2 cellular contexts compared by ENCODE assay signal in the genomic region with DNA sequence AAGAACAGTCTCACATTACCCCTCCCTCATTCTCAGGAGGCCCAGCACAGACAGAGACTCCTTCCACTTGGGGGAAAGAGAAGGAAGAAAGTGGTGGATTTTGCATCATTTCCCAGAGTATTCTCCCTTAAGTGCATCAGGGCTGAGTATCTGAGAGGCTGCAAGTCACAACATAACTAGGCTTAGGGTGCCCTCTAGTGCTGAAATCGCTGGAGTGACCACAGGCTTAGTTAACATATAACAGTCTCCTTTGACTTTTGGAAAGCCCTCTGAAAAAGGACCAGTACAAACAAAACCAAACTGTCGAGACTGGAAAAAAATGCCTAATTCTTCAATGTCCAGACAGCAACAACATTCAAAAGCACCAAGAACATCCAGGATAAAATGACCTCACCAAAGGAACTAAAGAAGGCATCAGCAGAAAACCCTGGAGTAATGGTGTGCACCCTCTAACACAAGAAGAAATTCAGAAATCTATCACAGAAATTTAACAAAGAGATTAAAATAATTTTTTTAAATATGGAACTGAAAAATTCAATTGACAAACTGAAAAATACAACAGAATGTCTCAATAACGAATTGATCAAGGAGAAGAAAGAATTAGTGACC.
A peak's percentile ranks its signal among the peaks of the same experiment; 100 is the strongest.
TF ChIP-seq lines count a peak whose summit lies in the region.

No MANE protein-coding gene starts in this region.

TF ChIP-seq in IMR-90, 13 proteins besides CTCF, POLR2A, EP300 and RAD21:
- TF ChIP-seq, protein P1, sequence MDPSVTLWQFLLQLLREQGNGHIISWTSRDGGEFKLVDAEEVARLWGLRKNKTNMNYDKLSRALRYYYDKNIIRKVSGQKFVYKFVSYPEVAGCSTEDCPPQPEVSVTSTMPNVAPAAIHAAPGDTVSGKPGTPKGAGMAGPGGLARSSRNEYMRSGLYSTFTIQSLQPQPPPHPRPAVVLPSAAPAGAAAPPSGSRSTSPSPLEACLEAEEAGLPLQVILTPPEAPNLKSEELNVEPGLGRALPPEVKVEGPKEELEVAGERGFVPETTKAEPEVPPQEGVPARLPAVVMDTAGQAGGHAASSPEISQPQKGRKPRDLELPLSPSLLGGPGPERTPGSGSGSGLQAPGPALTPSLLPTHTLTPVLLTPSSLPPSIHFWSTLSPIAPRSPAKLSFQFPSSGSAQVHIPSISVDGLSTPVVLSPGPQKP (IDR thresholded peaks at IDR 0.05; ENCODE audit: borderline replicate concordance, low read depth, low read length) = no peak
- TF ChIP-seq SMC3 (IDR thresholded peaks at IDR 0.05; ENCODE audit: low read depth, low read length) (peak; percentile 75), MAZ (IDR thresholded peaks at IDR 0.05; ENCODE audit: borderline replicate concordance, low read depth, low read length) (no peak)

TF ChIP-seq in HepG2, 621 proteins besides CTCF, POLR2A, EP300 and RAD21:
- no peak for TF ChIP-seq NR3C1 (CRISPR knock-in tag; IDR thresholded peaks at IDR 0.05)
- TF ChIP-seq MED13 (CRISPR knock-in tag; IDR thresholded peaks at IDR 0.05) = no peak
- TF ChIP-seq ARNT (IDR thresholded peaks at IDR 0.05) = no peak
- TF ChIP-seq ZNF256 (CRISPR knock-in tag; conservative IDR thresholded peaks at IDR 0.05) = no peak
- TF ChIP-seq ZNF232 (CRISPR knock-in tag; IDR thresholded peaks at IDR 0.05; ENCODE audit: borderline replicate concordance) = peak; percentile 96; the same call in 1 of the 2 replicates
- TF ChIP-seq LCORL (IDR thresholded peaks at IDR 0.05) = no peak
- TF ChIP-seq LCORL (CRISPR knock-in tag; IDR thresholded peaks at IDR 0.05) = no peak
- TF ChIP-seq STAG1 (CRISPR knock-in tag; IDR thresholded peaks at IDR 0.05) = peak; percentile 91
- TF ChIP-seq, protein P2, sequence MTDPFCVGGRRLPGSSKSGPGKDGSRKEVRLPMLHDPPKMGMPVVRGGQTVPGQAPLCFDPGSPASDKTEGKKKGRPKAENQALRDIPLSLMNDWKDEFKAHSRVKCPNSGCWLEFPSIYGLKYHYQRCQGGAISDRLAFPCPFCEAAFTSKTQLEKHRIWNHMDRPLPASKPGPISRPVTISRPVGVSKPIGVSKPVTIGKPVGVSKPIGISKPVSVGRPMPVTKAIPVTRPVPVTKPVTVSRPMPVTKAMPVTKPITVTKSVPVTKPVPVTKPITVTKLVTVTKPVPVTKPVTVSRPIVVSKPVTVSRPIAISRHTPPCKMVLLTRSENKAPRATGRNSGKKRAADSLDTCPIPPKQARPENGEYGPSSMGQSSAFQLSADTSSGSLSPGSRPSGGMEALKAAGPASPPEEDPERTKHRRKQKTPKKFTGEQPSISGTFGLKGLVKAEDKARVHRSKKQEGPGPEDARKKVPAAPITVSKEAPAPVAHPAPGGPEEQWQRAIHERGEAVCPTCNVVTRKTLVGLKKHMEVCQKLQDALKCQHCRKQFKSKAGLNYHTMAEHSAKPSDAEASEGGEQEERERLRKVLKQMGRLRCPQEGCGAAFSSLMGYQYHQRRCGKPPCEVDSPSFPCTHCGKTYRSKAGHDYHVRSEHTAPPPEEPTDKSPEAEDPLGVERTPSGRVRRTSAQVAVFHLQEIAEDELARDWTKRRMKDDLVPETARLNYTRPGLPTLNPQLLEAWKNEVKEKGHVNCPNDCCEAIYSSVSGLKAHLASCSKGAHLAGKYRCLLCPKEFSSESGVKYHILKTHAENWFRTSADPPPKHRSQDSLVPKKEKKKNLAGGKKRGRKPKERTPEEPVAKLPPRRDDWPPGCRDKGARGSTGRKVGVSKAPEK (CRISPR knock-in tag; IDR thresholded peaks at IDR 0.05; ENCODE audit: borderline replicate concordance) = no peak
- TF ChIP-seq ZNF180 (CRISPR knock-in tag; IDR thresholded peaks at IDR 0.05; ENCODE audit: borderline replicate concordance, low read depth) = no peak
- no peak for TF ChIP-seq ZNF782 (CRISPR knock-in tag; IDR thresholded peaks at IDR 0.05; ENCODE audit: borderline replicate concordance)
- no peak for TF ChIP-seq ZKSCAN1 (IDR thresholded peaks at IDR 0.05; ENCODE audit: low read length)
- no peak for TF ChIP-seq SMARCE1 (IDR thresholded peaks at IDR 0.05; ENCODE audit: borderline replicate concordance)
- no peak for TF ChIP-seq PLRG1 (conservative IDR thresholded peaks at IDR 0.05)
- TF ChIP-seq, protein P3, sequence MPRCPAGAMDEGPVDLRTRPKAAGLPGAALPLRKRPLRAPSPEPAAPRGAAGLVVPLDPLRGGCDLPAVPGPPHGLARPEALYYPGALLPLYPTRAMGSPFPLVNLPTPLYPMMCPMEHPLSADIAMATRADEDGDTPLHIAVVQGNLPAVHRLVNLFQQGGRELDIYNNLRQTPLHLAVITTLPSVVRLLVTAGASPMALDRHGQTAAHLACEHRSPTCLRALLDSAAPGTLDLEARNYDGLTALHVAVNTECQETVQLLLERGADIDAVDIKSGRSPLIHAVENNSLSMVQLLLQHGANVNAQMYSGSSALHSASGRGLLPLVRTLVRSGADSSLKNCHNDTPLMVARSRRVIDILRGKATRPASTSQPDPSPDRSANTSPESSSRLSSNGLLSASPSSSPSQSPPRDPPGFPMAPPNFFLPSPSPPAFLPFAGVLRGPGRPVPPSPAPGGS (CRISPR knock-in tag; IDR thresholded peaks at IDR 0.05) = no peak
- TF ChIP-seq MAFK (conservative IDR thresholded peaks at IDR 0.05 in 1 of 2, IDR thresholded peaks at IDR 0.05 in 1 of 2; ENCODE audit: low read length in 2 of 2) = no peak
- no peak for TF ChIP-seq KDM2A (CRISPR knock-in tag; IDR thresholded peaks at IDR 0.05; ENCODE audit: borderline replicate concordance, low read depth)
- TF ChIP-seq SNAI1 (CRISPR knock-in tag; IDR thresholded peaks at IDR 0.05; ENCODE audit: borderline replicate concordance) = no peak
- TF ChIP-seq ZNF20 (CRISPR knock-in tag; IDR thresholded peaks at IDR 0.05) = peak; percentile 98
- TF ChIP-seq ELF4 (CRISPR knock-in tag; IDR thresholded peaks at IDR 0.05; ENCODE audit: borderline replicate concordance) = no peak
- TF ChIP-seq, protein P4, sequence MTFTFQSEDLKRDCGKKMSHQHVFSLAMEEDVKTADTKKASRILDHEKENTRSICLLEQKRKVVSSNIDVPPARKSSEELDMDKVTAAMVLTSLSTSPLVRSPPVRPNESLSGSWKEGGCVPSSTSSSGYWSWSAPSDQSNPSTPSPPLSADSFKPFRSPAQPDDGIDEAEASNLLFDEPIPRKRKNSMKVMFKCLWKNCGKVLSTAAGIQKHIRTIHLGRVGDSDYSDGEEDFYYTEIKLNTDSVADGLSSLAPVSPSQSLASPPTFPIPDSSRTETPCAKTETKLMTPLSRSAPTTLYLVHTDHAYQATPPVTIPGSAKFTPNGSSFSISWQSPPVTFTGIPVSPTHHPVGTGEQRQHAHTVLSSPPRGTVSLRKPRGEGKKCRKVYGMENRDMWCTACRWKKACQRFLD (CRISPR knock-in tag; IDR thresholded peaks at IDR 0.05; ENCODE audit: borderline replicate concordance) = no peak
- TF ChIP-seq, protein P5, sequence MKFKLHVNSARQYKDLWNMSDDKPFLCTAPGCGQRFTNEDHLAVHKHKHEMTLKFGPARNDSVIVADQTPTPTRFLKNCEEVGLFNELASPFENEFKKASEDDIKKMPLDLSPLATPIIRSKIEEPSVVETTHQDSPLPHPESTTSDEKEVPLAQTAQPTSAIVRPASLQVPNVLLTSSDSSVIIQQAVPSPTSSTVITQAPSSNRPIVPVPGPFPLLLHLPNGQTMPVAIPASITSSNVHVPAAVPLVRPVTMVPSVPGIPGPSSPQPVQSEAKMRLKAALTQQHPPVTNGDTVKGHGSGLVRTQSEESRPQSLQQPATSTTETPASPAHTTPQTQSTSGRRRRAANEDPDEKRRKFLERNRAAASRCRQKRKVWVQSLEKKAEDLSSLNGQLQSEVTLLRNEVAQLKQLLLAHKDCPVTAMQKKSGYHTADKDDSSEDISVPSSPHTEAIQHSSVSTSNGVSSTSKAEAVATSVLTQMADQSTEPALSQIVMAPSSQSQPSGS (CRISPR knock-in tag; IDR thresholded peaks at IDR 0.05) = no peak
- TF ChIP-seq ZNF546 (CRISPR knock-in tag; conservative IDR thresholded peaks at IDR 0.05) = no peak
- TF ChIP-seq, protein P6, sequence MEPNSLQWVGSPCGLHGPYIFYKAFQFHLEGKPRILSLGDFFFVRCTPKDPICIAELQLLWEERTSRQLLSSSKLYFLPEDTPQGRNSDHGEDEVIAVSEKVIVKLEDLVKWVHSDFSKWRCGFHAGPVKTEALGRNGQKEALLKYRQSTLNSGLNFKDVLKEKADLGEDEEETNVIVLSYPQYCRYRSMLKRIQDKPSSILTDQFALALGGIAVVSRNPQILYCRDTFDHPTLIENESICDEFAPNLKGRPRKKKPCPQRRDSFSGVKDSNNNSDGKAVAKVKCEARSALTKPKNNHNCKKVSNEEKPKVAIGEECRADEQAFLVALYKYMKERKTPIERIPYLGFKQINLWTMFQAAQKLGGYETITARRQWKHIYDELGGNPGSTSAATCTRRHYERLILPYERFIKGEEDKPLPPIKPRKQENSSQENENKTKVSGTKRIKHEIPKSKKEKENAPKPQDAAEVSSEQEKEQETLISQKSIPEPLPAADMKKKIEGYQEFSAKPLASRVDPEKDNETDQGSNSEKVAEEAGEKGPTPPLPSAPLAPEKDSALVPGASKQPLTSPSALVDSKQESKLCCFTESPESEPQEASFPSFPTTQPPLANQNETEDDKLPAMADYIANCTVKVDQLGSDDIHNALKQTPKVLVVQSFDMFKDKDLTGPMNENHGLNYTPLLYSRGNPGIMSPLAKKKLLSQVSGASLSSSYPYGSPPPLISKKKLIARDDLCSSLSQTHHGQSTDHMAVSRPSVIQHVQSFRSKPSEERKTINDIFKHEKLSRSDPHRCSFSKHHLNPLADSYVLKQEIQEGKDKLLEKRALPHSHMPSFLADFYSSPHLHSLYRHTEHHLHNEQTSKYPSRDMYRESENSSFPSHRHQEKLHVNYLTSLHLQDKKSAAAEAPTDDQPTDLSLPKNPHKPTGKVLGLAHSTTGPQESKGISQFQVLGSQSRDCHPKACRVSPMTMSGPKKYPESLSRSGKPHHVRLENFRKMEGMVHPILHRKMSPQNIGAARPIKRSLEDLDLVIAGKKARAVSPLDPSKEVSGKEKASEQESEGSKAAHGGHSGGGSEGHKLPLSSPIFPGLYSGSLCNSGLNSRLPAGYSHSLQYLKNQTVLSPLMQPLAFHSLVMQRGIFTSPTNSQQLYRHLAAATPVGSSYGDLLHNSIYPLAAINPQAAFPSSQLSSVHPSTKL (CRISPR knock-in tag; IDR thresholded peaks at IDR 0.05) = no peak
- peak; percentile 35; the same call in 1 of the 2 replicates for TF ChIP-seq SP140L (CRISPR knock-in tag; IDR thresholded peaks at IDR 0.05; ENCODE audit: borderline replicate concordance)
- TF ChIP-seq HCFC1 (IDR thresholded peaks at IDR 0.05; ENCODE audit: low read depth, low read length) = no peak
- no peak for TF ChIP-seq ZMYM4 (CRISPR knock-in tag; IDR thresholded peaks at IDR 0.05)
- TF ChIP-seq ZNF235 (CRISPR knock-in tag; IDR thresholded peaks at IDR 0.05; ENCODE audit: borderline replicate concordance) = no peak
- TF ChIP-seq ZNF24 (IDR thresholded peaks at IDR 0.05) = no peak
- TF ChIP-seq SMC3 (IDR thresholded peaks at IDR 0.05; ENCODE audit: low read length) = peak; percentile 81
